9 cellular contexts compared by ENCODE assay signal in genomic region chr5:71475788-71476384, GRCh38. TPM values are rescaled to one million over a fixed set of nuclear protein-coding genes. Genes with fewer than 3 reads are reported as not detected.
A peak's percentile ranks its signal among the peaks of the same experiment; 100 is the strongest.
DNase-seq lines count a peak whose midpoint lies in the region; ATAC-seq and TF ChIP-seq lines count a peak whose summit lies in the region.
"Had no signal": no experiment of that assay in that cellular context is flagged by ENCODE, and none has a peak within 500 bp of the region (broad histone marks: within the 10 kb centered on the region; RNA-seq: fewer than 3 reads in every experiment).

No MANE protein-coding gene starts in this region.

- WGBS in IMR-90 (ENCODE audit: extremely low coverage in 2 of 2, insufficient read length in 1 of 2), 2 experiments: 100% methylated on average over 1 of the region's 3 CpGs; no CpG with 5 or more reads in 1 of the 2 experiments
- WGBS in mesendoderm (ENCODE audit: extremely low coverage, insufficient coverage, low lambda C conversion rate): no CpG with 5 or more reads among the region's 3 CpGs

- H4K8ac ChIP-seq in IMR-90 (ENCODE audit: low read depth in 2 of 2, low read length in 2 of 2) (no peak overlapping the region), mesendoderm (ENCODE audit: low read depth, low read length) (no peak overlapping the region)

- no peak overlapping the region for H3K27ac Mint-ChIP-seq in activated CD4-positive, alpha-beta T cell treated with anti-CD3 and anti-CD28 coated beads, Interleukin-2, amount 10 ng/mL, durations not matched to agents 7 days and 5 days
- H3K27ac Mint-ChIP-seq: activated naive CD4-positive, alpha-beta T cell treated with anti-CD3 and anti-CD28 coated beads, Interleukin-2, amount 50 U/mL, for 24 hours had no signal

- TF ChIP-seq RAD21 in IMR-90 (IDR thresholded peaks at IDR 0.05; ENCODE audit: low read length): 0 out of 2 replicates have a peak, but pooled peaks have one; percentile 16

- BruUV-seq in IMR-90 (replicated peaks; lab: Mats Ljungman, UMichigan): no TSS peak

- H3K79me2 ChIP-seq in mesendoderm (ENCODE audit: control insufficient read depth, insufficient read depth, low read length): no peaks in the 10 kb centered on the region

- no peak overlapping the region for H2BK5ac ChIP-seq in IMR-90 (ENCODE audit: low read depth, low read length, poor library complexity, severe bottlenecking)
- no peak overlapping the region for H2BK5ac ChIP-seq in mesendoderm (ENCODE audit: low read length)

- no peaks in the 10 kb centered on the region for H3K27me3 ChIP-seq in IMR-90 (ENCODE audit: control insufficient read depth, insufficient read depth, low read length)
- H3K27me3 ChIP-seq in mesendoderm (ENCODE audit: insufficient read depth, low read length, poor library complexity): no peaks in the 10 kb centered on the region

- TF ChIP-seq CTCF in IMR-90 (conservative IDR thresholded peaks at IDR 0.05; ENCODE audit: low read depth, low read length): peak; percentile 53
- peak; percentile 77 for TF ChIP-seq CTCF in astrocyte of the spinal cord (IDR thresholded peaks at IDR 0.05; ENCODE audit: low read depth, low read length)

- H3K9ac ChIP-seq in IMR-90 (ENCODE audit: low read depth, low read length): no peak overlapping the region
- no peak overlapping the region for H3K9ac ChIP-seq in mesendoderm (ENCODE audit: low read length)

- H4K5ac ChIP-seq in IMR-90 (ENCODE audit: low read depth, low read length): no peak overlapping the region
- no peak overlapping the region for H4K5ac ChIP-seq in mesendoderm (ENCODE audit: low read length)

- H3K4me1 Mint-ChIP-seq in activated CD4-positive, alpha-beta T cell treated with anti-CD3 and anti-CD28 coated beads, Interleukin-2, amount 10 ng/mL, durations not matched to agents 7 days and 5 days: no peaks in the 10 kb centered on the region

- peak; percentile 81; the same call in 1 of the 2 replicates for ATAC-seq in IMR-90 (ENCODE audit: low read depth)
- no peak for ATAC-seq in HG02870 (IDR thresholded peaks at IDR 0.05; ENCODE audit: unreplicated experiment)

- H3K36me3 Mint-ChIP-seq in activated CD4-positive, alpha-beta T cell treated with anti-CD3 and anti-CD28 coated beads, Interleukin-2, amount 10 ng/mL, durations not matched to agents 7 days and 5 days (ENCODE audit: low read depth): peaks cover 27% of the 10 kb centered on the region

- H3K4me3 Mint-ChIP-seq in activated CD4-positive, alpha-beta T cell treated with anti-CD3 and anti-CD28 coated beads, Interleukin-2, amount 10 ng/mL, durations not matched to agents 7 days and 5 days: no peak overlapping the region
- H3K4me3 Mint-ChIP-seq: activated naive CD4-positive, alpha-beta T cell treated with anti-CD3 and anti-CD28 coated beads, Interleukin-2, amount 50 U/mL, for 24 hours had no signal

- H3K36me3 ChIP-seq in IMR-90 (ENCODE audit: control insufficient read depth, insufficient read depth, low read length): peaks cover 18% of the 10 kb centered on the region
- H3K36me3 ChIP-seq in mesendoderm (ENCODE audit: control insufficient read depth, insufficient read depth, low read length): peaks cover 3% of the 10 kb centered on the region

- POLR2A ChIA-PET in activated CD4-positive, alpha-beta T cell treated with anti-CD3 and anti-CD28 coated beads, Interleukin-2, amount 10 ng/mL, durations not matched to agents 7 days and 5 days (lab: Charles Lee): no interaction called here
- POLR2A ChIA-PET in IMR-90 (lab: Charles Lee; ENCODE audit: unreplicated experiment): interaction anchor here (0.6 kb wide), 1 partner anchor 1341 kb away, joined by 3 read pairs; no protein-coding TSS in a partner anchor

- CTCF ChIA-PET in activated CD4-positive, alpha-beta T cell treated with anti-CD3 and anti-CD28 coated beads, Interleukin-2, amount 10 ng/mL, durations not matched to agents 7 days and 5 days (lab: Charles Lee): interaction anchor here (1.0 to 2.1 kb wide), 8 partner anchors 10 to 282 kb away, joined by 3 to 9 read pairs (median 5); no protein-coding TSS in a partner anchor
- CTCF ChIA-PET in IMR-90 (lab: Yijun Ruan, JAX): interaction anchor here (0.7 to 1.6 kb wide), 4 partner anchors 10 to 282 kb away, joined by 3 to 7 read pairs (median 5); no protein-coding TSS in a partner anchor

- H2BK15ac ChIP-seq in IMR-90 (ENCODE audit: low read depth, low read length) (no peak overlapping the region), mesendoderm (replicated peaks; ENCODE audit: low read depth) (no peak overlapping the region)

- H3K14ac ChIP-seq in IMR-90 (replicated peaks; ENCODE audit: low read depth, low read length): no peak overlapping the region

- no peak overlapping the region for H3K27ac ChIP-seq in IMR-90 (ENCODE audit: insufficient read depth, low read length)
- H3K27ac ChIP-seq in mesendoderm (ENCODE audit: low read depth, low read length): no peak overlapping the region

- H2AK5ac ChIP-seq in IMR-90 (ENCODE audit: low read depth, low read length) (no peak overlapping the region), mesendoderm (ENCODE audit: low read length) (no peak overlapping the region)

- no peak overlapping the region for H2AFZ ChIP-seq in IMR-90 (replicated peaks; ENCODE audit: low read length, poor library complexity)

- TF ChIP-seq POLR2A in IMR-90 (IDR thresholded peaks at IDR 0.05; ENCODE audit: low read depth, low read length): no peak

- H4K20me1 ChIP-seq in IMR-90 (ENCODE audit: insufficient read depth, low read length): 0 out of 2 replicates have a peak, but pooled peaks cover 5% of the 10 kb centered on the region

- H3K27me3 Mint-ChIP-seq in activated CD4-positive, alpha-beta T cell treated with anti-CD3 and anti-CD28 coated beads, Interleukin-2, amount 10 ng/mL, durations not matched to agents 7 days and 5 days: no peaks in the 10 kb centered on the region
- H3K27me3 Mint-ChIP-seq: activated naive CD4-positive, alpha-beta T cell treated with anti-CD3 and anti-CD28 coated beads, Interleukin-2, amount 50 U/mL, for 24 hours had no signal

- dilution Hi-C loops in IMR-90 (cut with HindIII; ENCODE audit: low sequenced_read_pairs, unreplicated experiment): no loop called here

- H4K91ac ChIP-seq in IMR-90 (ENCODE audit: insufficient read depth, low read depth, low read length): no peak overlapping the region

- H2BK120ac ChIP-seq in IMR-90 (ENCODE audit: low read depth, low read length): no peak overlapping the region
- H2BK120ac ChIP-seq in mesendoderm (ENCODE audit: low read depth, low read length): no peak overlapping the region

- peaks cover 0 to 15% of the 10 kb centered on the region in 2 experiments for H3K79me1 ChIP-seq in IMR-90 (ENCODE audit: low read depth in 1 of 2, low read length in 2 of 2)
- no peaks in the 10 kb centered on the region for H3K79me1 ChIP-seq in mesendoderm (ENCODE audit: low read length)

- H2AK9ac ChIP-seq in IMR-90 (replicated peaks; ENCODE audit: low read depth, low read length, poor library complexity): no peak overlapping the region

- intact Hi-C loops in IMR-90 (cut with micrococcal nuclease): no loop called here

- peak; percentile 9 for DNase-seq in activated CD4-positive, alpha-beta T cell treated with anti-CD3 and anti-CD28 coated beads, Interleukin-2, amount 10 ng/mL, durations not matched to agents 7 days and 5 days
- no peak for DNase-seq in activated CD4-positive, alpha-beta T cell treated with anti-CD3 and anti-CD28 coated beads for 4 hours
- DNase-seq in IMR-90: peak; percentile 29
- peak; percentile 32 for DNase-seq in astrocyte of the spinal cord (ENCODE audit: low read depth, low spot score)
- peak; percentile 64 for DNase-seq in mesendoderm
- no peak for DNase-seq in activated CD4-positive, alpha-beta T cell treated with anti-CD3 and anti-CD28 coated beads for 1 hour
- no peak for DNase-seq in activated gamma-delta T cell (lab: John Stamatoyannopoulos, UW)

- H3K4me2 ChIP-seq in IMR-90 (ENCODE audit: low read depth, low read length) (no peak overlapping the region), mesendoderm (ENCODE audit: low read length) (no peak overlapping the region)

- H3K9me1 ChIP-seq in IMR-90 (ENCODE audit: insufficient read depth, low read length): no peaks in the 10 kb centered on the region

- no peak overlapping the region for H3K23ac ChIP-seq in IMR-90 (ENCODE audit: low read depth, low read length)
- no peak overlapping the region for H3K23ac ChIP-seq in mesendoderm (ENCODE audit: low read length)

- in situ Hi-C loops in IMR-90 (cut with MboI; ENCODE audit: low sequenced_read_pairs) (loop anchor here (10.0 kb wide), 1 partner anchor 279 kb away; no protein-coding TSS in a partner anchor), astrocyte of the spinal cord (cut with HindIII; ENCODE audit: low sequenced_read_pairs) (no loop called here)

- H3K4me1 ChIP-seq in IMR-90 (ENCODE audit: control insufficient read depth, insufficient read depth, low read length) (no peaks in the 10 kb centered on the region), mesendoderm (ENCODE audit: control insufficient read depth, low read depth, low read length) (no peaks in the 10 kb centered on the region)

- no peaks in the 10 kb centered on the region for H3K9me3 ChIP-seq in IMR-90 (ENCODE audit: control insufficient read depth, insufficient read depth, low read length)

- H3K4me3 ChIP-seq in IMR-90 (ENCODE audit: insufficient read depth, low read depth, low read length) (no peak overlapping the region), astrocyte of the spinal cord (ENCODE audit: low read depth, low read length) (no peak overlapping the region), mesendoderm (ENCODE audit: low read length) (no peak overlapping the region)

- H3K56ac ChIP-seq in IMR-90 (ENCODE audit: extremely low read depth, insufficient read depth, low read length) (no peak overlapping the region), mesendoderm (ENCODE audit: low read length) (no peak overlapping the region)

- no peak overlapping the region for H3K18ac ChIP-seq in IMR-90 (ENCODE audit: low read depth, low read length)
- H3K18ac ChIP-seq in mesendoderm (ENCODE audit: low read length): no peak overlapping the region

- no peak overlapping the region for H2BK20ac ChIP-seq in IMR-90 (ENCODE audit: low read depth, low read length)

- H3K4ac ChIP-seq in IMR-90 (ENCODE audit: low read depth, low read length): no peak overlapping the region
- H3K4ac ChIP-seq in mesendoderm (ENCODE audit: low read depth, low read length): no peak overlapping the region

- no peaks in the 10 kb centered on the region for H3K9me3 Mint-ChIP-seq in activated CD4-positive, alpha-beta T cell treated with anti-CD3 and anti-CD28 coated beads, Interleukin-2, amount 10 ng/mL, durations not matched to agents 7 days and 5 days
- H3K9me3 Mint-ChIP-seq: activated naive CD4-positive, alpha-beta T cell treated with anti-CD3 and anti-CD28 coated beads, Interleukin-2, amount 50 U/mL, for 24 hours had no signal

TF ChIP-seq in IMR-90, 13 proteins besides CTCF, POLR2A, EP300 and RAD21 (continues in another document):
- no peak for TF ChIP-seq RCOR1 (IDR thresholded peaks at IDR 0.05; ENCODE audit: insufficient replicate concordance, low read length)

RNA-seq across cellular contexts. Expression of gene BDP1, which starts 20.4 kb away (rescaled TPM):
- total RNA-seq in activated CD4-positive, alpha-beta T cell treated with anti-CD3 and anti-CD28 coated beads, Interleukin-2, amount 10 ng/mL, durations not matched to agents 7 days and 5 days: 10 to 100 TPM; 32.3 to 34.2 TPM
- 14.0 and 23.1 TPM in 2 replicates for total RNA-seq in IMR-90 (2012; rRNA removed)
- polyA plus RNA-seq in IMR-90 (2012; rRNA removed): 4.5 and 5.8 TPM in 2 replicates
- 0.78 and 0.97 TPM in 2 replicates for polyA plus RNA-seq in IMR-90 (2012; cell fraction: cytosol; rRNA removed)
- polyA plus RNA-seq in IMR-90 (2012; cell fraction: nucleus; rRNA removed; ENCODE audit: low replicate concordance): 2.3 and 8.9 TPM in 2 replicates
- 15.7 TPM for polyA plus RNA-seq in mesendoderm (2013, experiment 1 of 2)
- polyA plus RNA-seq in mesendoderm (2013, experiment 2 of 2): 15.1 TPM

Comparison
In these comparisons a context has a peak if more than half of its experiments do, and no peak if none do; other contexts are left out.
1. DNase-seq: peak in activated CD4-positive, alpha-beta T cell treated with anti-CD3 and anti-CD28 coated beads, Interleukin-2, amount 10 ng/mL, durations not matched to agents 7 days and 5 days (single experiment), IMR-90 (single experiment), astrocyte of the spinal cord (single experiment) and mesendoderm (single experiment); none in activated CD4-positive, alpha-beta T cell treated with anti-CD3 and anti-CD28 coated beads for 4 hours (0 of 2), activated CD4-positive, alpha-beta T cell treated with anti-CD3 and anti-CD28 coated beads for 1 hour (single experiment) and activated gamma-delta T cell (single experiment).